7 cellular contexts compared by ENCODE assay signal in genomic region chr2:44087037-44087713, GRCh38.
DNase-seq lines count a peak whose midpoint lies in the region; ATAC-seq and TF ChIP-seq lines count a peak whose summit lies in the region.

No MANE protein-coding gene starts in this region.

- WGBS in mammary epithelial cell (ENCODE audit: low coverage, missing lambda C conversion rate): 11% methylated on average over 29 of the region's 29 CpGs

- peak; percentile 39 for ATAC-seq in GM18499 (IDR thresholded peaks at IDR 0.05; ENCODE audit: insufficient read depth, unreplicated experiment)
- ATAC-seq in HG03064 (IDR thresholded peaks at IDR 0.05; ENCODE audit: low read depth, unreplicated experiment): peak; percentile 64

- CTCF ChIA-PET in mammary epithelial cell (lab: Charles Lee; ENCODE audit: low non-redundant PET): no interaction called here

- intact Hi-C loops in mammary epithelial cell (cut with micrococcal nuclease): loop anchor here (1.0 to 5.0 kb wide), 8 partner anchors 43 to 868 kb away; partner anchors contain the start of gene PPM1B

- no peaks in the 10 kb centered on the region for H3K27me3 ChIP-seq in WERI-Rb-1 (ENCODE audit: insufficient read depth, low read depth, severe bottlenecking)
- no peaks in the 10 kb centered on the region for H3K27me3 ChIP-seq in mammary epithelial cell (ENCODE audit: insufficient read depth, low read length)
- H3K27me3 ChIP-seq in skeletal muscle tissue (ENCODE audit: control insufficient read depth in 3 of 3, insufficient read depth in 3 of 3, low read length in 3 of 3): no peaks in the 10 kb centered on the region

- peak overlapping the region; percentile 82 for H2AFZ ChIP-seq in mammary epithelial cell (ENCODE audit: low read depth, low read length)

- BruUV-seq in mammary epithelial cell (replicated peaks; lab: Mats Ljungman, UMichigan): no TSS peak

- no peaks in the 10 kb centered on the region for H3K4me1 ChIP-seq in mammary epithelial cell (ENCODE audit: insufficient read depth, low read length)
- H3K4me1 ChIP-seq in skeletal muscle tissue (ENCODE audit: control insufficient read depth in 3 of 3, insufficient read depth in 3 of 3, low read length in 3 of 3): peaks cover 19 to 30% (median 28%) of the 10 kb centered on the region in 3 donors

- dilution Hi-C loops in mammary epithelial cell (cut with HindIII; ENCODE audit: low sequenced_read_pairs): no loop called here

- H3K27ac ChIP-seq in WERI-Rb-1 (peak overlapping the region; percentile 22; the same call in 1 of the 2 replicates), mammary epithelial cell (ENCODE audit: insufficient read depth, low read depth, low read length) (no peak overlapping the region), skeletal muscle tissue (ENCODE audit: low read depth, low read length) (peak overlapping the region; percentile 80)

- H3K9ac ChIP-seq in mammary epithelial cell (ENCODE audit: insufficient read depth, low read length) (no peak overlapping the region), skeletal muscle tissue (ENCODE audit: low read depth in 1 of 3, low read length in 3 of 3) (peak overlapping the region; percentile 66 to 86 (median 79))

- H3K79me2 ChIP-seq in mammary epithelial cell (ENCODE audit: insufficient read depth, low read length): no peaks in the 10 kb centered on the region

- in situ Hi-C loops in mammary epithelial cell (cut with MboI; ENCODE audit: low sequenced_read_pairs in 2 of 2): loop anchor here in 1 of 2 donors (25.0 kb wide), 1 partner anchor 150 kb away; no protein-coding TSS in a partner anchor

- H3K36me3 ChIP-seq in WERI-Rb-1 (no peaks in the 10 kb centered on the region), mammary epithelial cell (ENCODE audit: insufficient read depth, low read length) (no peaks in the 10 kb centered on the region), skeletal muscle tissue (ENCODE audit: control insufficient read depth in 3 of 3, insufficient read depth in 3 of 3, low read length in 3 of 3) (no peaks in the 10 kb centered on the region)

- no peaks in the 10 kb centered on the region for H3K9me3 ChIP-seq in WERI-Rb-1 (ENCODE audit: severe bottlenecking)
- no peaks in the 10 kb centered on the region for H3K9me3 ChIP-seq in mammary epithelial cell (replicated peaks; ENCODE audit: insufficient read depth, low read length)
- H3K9me3 ChIP-seq in skeletal muscle tissue (ENCODE audit: control insufficient read depth in 3 of 3, low read length in 3 of 3): no peaks in the 10 kb centered on the region

- H3K4me2 ChIP-seq in mammary epithelial cell (ENCODE audit: insufficient read depth, low read depth, low read length): peak overlapping the region; percentile 75

- DNase-seq in NCI-H2171 (lab: John Stamatoyannopoulos, UW): peak; percentile 62
- peak; percentile 88 for DNase-seq in WERI-Rb-1
- DNase-seq in mammary epithelial cell: peak; percentile 56
- DNase-seq in iPS-NIHi7 (ENCODE audit: extremely low spot score): peak; percentile 93

- peak; percentile 95 for TF ChIP-seq CTCF in WERI-Rb-1 (IDR thresholded peaks at IDR 0.05; ENCODE audit: low read depth, low read length)
- TF ChIP-seq CTCF in mammary epithelial cell (conservative IDR thresholded peaks at IDR 0.05 in 1 of 2, IDR thresholded peaks at IDR 0.05 in 1 of 2; ENCODE audit: extremely low read depth in 1 of 2, insufficient read depth in 1 of 2, low read depth in 1 of 2, low read length in 2 of 2): peak; percentile 86 to 94

- no peaks in the 10 kb centered on the region for H4K20me1 ChIP-seq in mammary epithelial cell (ENCODE audit: insufficient read depth, low read length)

- H3K4me3 ChIP-seq in WERI-Rb-1 (ENCODE audit: low read depth, low read length) (peak overlapping the region; percentile 40), mammary epithelial cell (replicated peaks in 1 of 3; ENCODE audit: insufficient read depth in 1 of 3, low read depth in 2 of 3, low read length in 3 of 3) (peak overlapping the region in 1 of 3 experiments; percentile 16), skeletal muscle tissue (ENCODE audit: low read length in 3 of 3) (peak overlapping the region; percentile 53 to 71 (median 66))
